ENCODE assay signal across 31 cellular contexts in the genomic region with DNA sequence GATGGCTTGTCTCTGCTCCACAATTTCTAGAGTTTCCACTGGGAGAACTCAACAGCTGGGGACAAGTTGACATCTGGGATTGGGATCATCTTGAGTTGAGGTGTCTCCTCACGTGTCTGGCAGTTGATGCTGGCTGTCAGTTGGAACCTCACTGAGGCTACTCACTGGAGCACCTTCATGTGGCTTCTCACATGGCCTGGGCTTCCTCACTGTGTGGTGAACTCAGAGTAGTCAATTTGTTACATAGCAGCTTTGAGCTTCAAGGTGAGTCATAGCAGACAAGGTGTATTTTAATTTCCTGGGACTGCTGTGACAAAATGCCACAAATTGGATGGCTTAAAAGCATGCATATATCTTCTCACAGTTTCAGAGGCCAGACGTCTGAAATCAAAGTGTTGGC. TPM values are rescaled to one million over a fixed set of nuclear protein-coding genes. Genes with fewer than 3 reads are reported as not detected.
"Had no signal": no experiment of that assay in that cellular context is flagged by ENCODE, and none has a peak within 500 bp of the region (broad histone marks: within the 10 kb centered on the region; RNA-seq: fewer than 3 reads in every experiment).

No MANE protein-coding gene starts in this region.

- H3K4me3 ChIP-seq: cardiac muscle cell, colonic mucosa, gastrocnemius medialis, hepatocyte, pancreas, psoas muscle, right atrium auricular region, smooth muscle cell, stomach, thyroid gland, upper lobe of left lung, vagina had no signal

- H3K27me3 ChIP-seq: cardiac muscle cell, colonic mucosa, gastrocnemius medialis, hepatocyte, pancreas, right atrium auricular region, stomach, thyroid gland, upper lobe of left lung, vagina had no signal

- H3K36me3 Mint-ChIP-seq: activated CD4-positive, alpha-beta memory T cell treated with anti-CD3 and anti-CD28 coated beads for 36 hours; naive thymus-derived CD4-positive, alpha-beta T cell; stimulated activated naive B cell treated with anti-CD40 and anti-IgM and Interleukin-4, amounts not matched to agents 10 μg/mL and 1 μg/mL and 100 μg/mL, for 72 hours had no signal

- H3K4me2 ChIP-seq: hepatocyte, smooth muscle cell had no signal

- H3K36me3 ChIP-seq: cardiac muscle cell, colonic mucosa, gastrocnemius medialis, pancreas, right atrium auricular region, stomach, thyroid gland, upper lobe of left lung, vagina, WERI-Rb-1 had no signal

- H3K4me1 ChIP-seq: colonic mucosa, gastrocnemius medialis, pancreas, psoas muscle, right atrium auricular region, stomach, thyroid gland, upper lobe of left lung, vagina had no signal

- H3K27ac Mint-ChIP-seq: activated CD4-positive, alpha-beta memory T cell treated with anti-CD3 and anti-CD28 coated beads for 36 hours; activated CD4-positive, alpha-beta T cell treated with anti-CD3 and anti-CD28 coated beads, Interleukin-2, amount 10 ng/mL, durations not matched to agents 24 days and 14 days; activated T-cell treated with anti-CD3 and anti-CD28 coated beads, Interleukin-2, amount 50 U/mL, for 72 hours; naive thymus-derived CD4-positive, alpha-beta T cell; stimulated activated naive B cell treated with anti-CD40 and anti-IgM and Interleukin-4, amounts not matched to agents 10 μg/mL and 1 μg/mL and 100 μg/mL, for 72 hours had no signal

- ATAC-seq: activated CD4-positive, CD25-positive, alpha-beta regulatory T cell treated with anti-CD3 and anti-CD28 coated beads, Interleukin-2, amount 50 U/mL, for 24 hours; activated T-cell treated with anti-CD3 and anti-CD28 coated beads, Interleukin-2, amount 50 U/mL, for 72 hours; gastrocnemius medialis; left colon; naive thymus-derived CD4-positive, alpha-beta T cell; pancreas; psoas muscle; stimulated activated naive B cell treated with anti-CD40 and anti-IgM and Interleukin-4, amounts not matched to agents 10 μg/mL and 1 μg/mL and 100 μg/mL, for 72 hours had no signal

- H3K9me3 Mint-ChIP-seq: activated CD4-positive, alpha-beta T cell treated with anti-CD3 and anti-CD28 coated beads, Interleukin-2, amount 10 ng/mL, durations not matched to agents 24 days and 14 days; activated T-cell treated with anti-CD3 and anti-CD28 coated beads, Interleukin-2, amount 50 U/mL, for 72 hours had no signal

- H3K27ac ChIP-seq: cardiac muscle cell, colonic mucosa, gastrocnemius medialis, hepatocyte, pancreas, psoas muscle, right atrium auricular region, stomach, thyroid gland, upper lobe of left lung, vagina, WERI-Rb-1 had no signal

- DNase-seq: activated CD4-positive, alpha-beta memory T cell treated with anti-CD3 and anti-CD28 coated beads for 36 hours; activated CD4-positive, alpha-beta T cell treated with anti-CD3 and anti-CD28 coated beads, Interleukin-2, amount 10 ng/mL, durations not matched to agents 24 days and 14 days; activated naive CD4-positive, alpha-beta T cell; activated T-cell treated with anti-CD3 and anti-CD28 coated beads for 4 hours; activated T-cell treated with anti-CD3 and anti-CD28 coated beads, Interleukin-2, amount 50 U/mL, for 72 hours; cerebellar nuclear complex; colonic mucosa; effector CD8-positive, alpha-beta T cell; gastrocnemius medialis; left colon; midbrain; naive thymus-derived CD4-positive, alpha-beta T cell; nucleus accumbens; pancreas; psoas muscle; stimulated activated CD4-positive, alpha-beta T cell treated with anti-CD3 and anti-CD28 coated beads, Interleukin-15, amount 100 ng/mL, for 24 hours; stimulated activated CD4-positive, alpha-beta T cell treated with anti-CD3 and anti-CD28 coated beads, Interleukin-2, amount 100 ng/mL, for 24 hours; stimulated activated naive B cell treated with anti-CD40 and anti-IgM and Interleukin-4, amounts not matched to agents 10 μg/mL and 1 μg/mL and 100 μg/mL, for 72 hours; stomach; thyroid gland; upper lobe of left lung; WERI-Rb-1 had no signal

- H3K79me2 ChIP-seq: hepatocyte had no signal

RNA-seq across cellular contexts. Expression of a gene that starts 44.0 kb away (rescaled TPM):
- total RNA-seq: activated CD4-positive, alpha-beta memory T cell treated with anti-CD3 and anti-CD28 coated beads for 36 hours; activated CD4-positive, alpha-beta T cell treated with anti-CD3 and anti-CD28 coated beads, Interleukin-2, amount 10 ng/mL, durations not matched to agents 24 days and 14 days; gastrocnemius medialis; naive thymus-derived CD4-positive, alpha-beta T cell; T-helper 1 cell treated with Interleukin-12 subunit alpha and Interleukin-12 subunit beta and Interleukin-4 antibody, amounts not matched to agents 30 ng/mL and 1 ng/mL, for 36 hours had no signal
- polyA plus RNA-seq: cardiac muscle cell; liver; naive thymus-derived CD4-positive, alpha-beta T cell; neural cell had no signal
